ENCODE assay signal across 2 cellular contexts in the genomic region with DNA sequence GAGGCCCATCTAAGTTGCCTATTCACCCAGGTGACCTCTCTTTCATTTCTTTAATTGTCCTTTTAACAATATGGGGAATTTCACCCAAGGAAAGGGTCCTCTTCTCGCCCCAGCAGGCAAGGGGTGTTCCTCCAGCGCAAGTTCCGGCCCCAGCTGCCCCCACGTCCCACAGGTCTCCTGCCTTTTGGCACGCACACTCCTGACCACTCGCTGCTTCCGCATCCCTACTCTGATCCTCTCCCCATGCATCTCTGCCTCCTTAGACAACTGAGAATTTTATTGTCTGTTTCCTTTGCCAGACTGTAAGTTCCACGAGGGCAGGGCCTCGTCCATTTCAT.
TF ChIP-seq lines count a peak whose summit lies in the region.

No MANE protein-coding gene starts in this region.

TF ChIP-seq in GM23338, 12 proteins besides CTCF, POLR2A, EP300 and RAD21:
- TF ChIP-seq EZH2phosphoT487 (IDR thresholded peaks at IDR 0.05; ENCODE audit: unreplicated experiment) = no peak
- no peak for TF ChIP-seq ZNF114 (CRISPR knock-in tag; IDR thresholded peaks at IDR 0.05)
- TF ChIP-seq EZH2 (IDR thresholded peaks at IDR 0.05; ENCODE audit: low read depth, unreplicated experiment) = no peak
- no peak for TF ChIP-seq POLR2AphosphoS5 (IDR thresholded peaks at IDR 0.05; ENCODE audit: low read depth)
- TF ChIP-seq REST (IDR thresholded peaks at IDR 0.05; ENCODE audit: unreplicated experiment) = no peak

TF ChIP-seq in K562, 482 proteins besides CTCF, POLR2A, EP300 and RAD21:
- 0 out of 2 replicates have a peak, but pooled peaks have one; percentile 15 for TF ChIP-seq SP1 (CRISPR knock-in tag; IDR thresholded peaks at IDR 0.05)
- TF ChIP-seq NCOA1 (IDR thresholded peaks at IDR 0.05; ENCODE audit: low read depth) = no peak
- TF ChIP-seq TRIM24 (IDR thresholded peaks at IDR 0.05) = peak in 1 of 2 experiments; percentile 34; a peak in 1 of 4 replicates
